In genomic region chr16:6081320-6081976, GRCh38 we compare ENCODE assay signal across 9 cellular contexts.
DNase-seq lines count a peak whose midpoint lies in the region; ATAC-seq, FAIRE-seq and TF ChIP-seq lines count a peak whose summit lies in the region.
"Had no signal": no experiment of that assay in that cellular context is flagged by ENCODE, and none has a peak within 500 bp of the region (broad histone marks: within the 10 kb centered on the region; RNA-seq: fewer than 3 reads in every experiment).

No MANE protein-coding gene starts in this region.

- no peak overlapping the region for H3K4me2 ChIP-seq in K562 (ENCODE audit: insufficient read depth, low read length)

- no peak overlapping the region for H3K9ac ChIP-seq in K562 (ENCODE audit: insufficient read depth in 1 of 2, low read depth in 2 of 2, low read length in 2 of 2)

- no peaks in the 10 kb centered on the region for H3K9me1 ChIP-seq in K562 (ENCODE audit: control insufficient read depth, insufficient read depth, low read length)

- H3K4me1 ChIP-seq in heart right ventricle (no peaks in the 10 kb centered on the region), K562 (replicated peaks in 1 of 2; ENCODE audit: control insufficient read depth in 2 of 2, insufficient read depth in 2 of 2, low read length in 2 of 2) (no peaks in the 10 kb centered on the region), lung (ENCODE audit: control insufficient read depth in 2 of 2, insufficient read depth in 2 of 2, low read length in 2 of 2) (no peaks in the 10 kb centered on the region)
- H3K4me1 ChIP-seq: HAP-1 had no signal

- peak in 1 of 2 experiments; percentile 66; a peak in 3 of 4 replicates for TF ChIP-seq RAD21 in K562 (CRISPR knock-in tag; conservative IDR thresholded peaks at IDR 0.05 in 1 of 2, IDR thresholded peaks at IDR 0.05 in 1 of 2)

- ATAC-seq in heart right ventricle (no peak), left cardiac atrium (no peak), K562 (peak; percentile 72), lung (ENCODE audit: insufficient read depth, low FRiP score) (no peak), GM18505 (IDR thresholded peaks at IDR 0.05; ENCODE audit: unreplicated experiment) (no peak)

- DNase-seq in heart right ventricle, result peak in 1 of 2 donors; percentile 3
- DNase-seq in left cardiac atrium, result no peak
- peak; percentile 5 to 42 for DNase-seq in NCI-H1930 (lab: John Stamatoyannopoulos, UW)
- peak; percentile 57 to 74 (median 66) for DNase-seq in K562 (ENCODE audit: extremely low read depth in 1 of 4, low spot score in 3 of 4)
- peak; percentile 31 for DNase-seq in lung (ENCODE audit: low spot score)
- no peak for DNase-seq in activated gamma-delta T cell (lab: John Stamatoyannopoulos, UW)
- no peak for DNase-seq in NCI-H345 (lab: John Stamatoyannopoulos, UW)

- TF ChIP-seq POLR2A in K562 (conservative IDR thresholded peaks at IDR 0.05), result no peak
- TF ChIP-seq POLR2A in GM18505 (IDR thresholded peaks at IDR 0.05; ENCODE audit: borderline replicate concordance, extremely low read depth, insufficient read depth, insufficient read length), result no peak

- H3K4me3 ChIP-seq in heart right ventricle (no peak overlapping the region), K562 (no peak overlapping the region), lung (no peak overlapping the region)
- H3K4me3 ChIP-seq: HAP-1 had no signal

- CTCF ChIA-PET in K562 (lab: Yijun Ruan, JAX; ENCODE audit: low intra/inter-chr PET ratio), result no interaction called here

- H2AFZ ChIP-seq in K562 (ENCODE audit: low read depth, low read length), result no peak overlapping the region

- TF ChIP-seq CTCF in heart right ventricle (IDR thresholded peaks at IDR 0.05) (peak in 7 of 9 donors; percentile 26 to 53 (median 43)), K562 (IDR thresholded peaks at IDR 0.05 in 2 of 3, conservative IDR thresholded peaks at IDR 0.05 in 1 of 3; ENCODE audit: insufficient read depth in 2 of 3, low read depth in 1 of 3, low read length in 3 of 3) (peak; percentile 59 to 78 (median 75)), lung (IDR thresholded peaks at IDR 0.05; ENCODE audit: control extremely low read depth, extremely low read depth) (peak; percentile 15)

- H3K79me2 ChIP-seq in K562 (ENCODE audit: control insufficient read depth, insufficient read depth, low read length), result no peaks in the 10 kb centered on the region

- H3K27me3 ChIP-seq in heart right ventricle (peaks cover 0 to 6% (median 0%) of the 10 kb centered on the region in 7 donors), K562 (ENCODE audit: control insufficient read depth in 2 of 2, insufficient read depth in 2 of 2, low read length in 2 of 2) (no peaks in the 10 kb centered on the region; a peak in 1 of 5 replicates), lung (ENCODE audit: control insufficient read depth, insufficient read depth) (no peaks in the 10 kb centered on the region)

- in situ Hi-C loops in K562 (cut with MboI), result no loop called here

- BruUV-seq in K562 (replicated peaks; lab: Mats Ljungman, UMichigan), result no TSS peak

- FAIRE-seq in K562 (lab: Jason Lieb, UNC), result peak; percentile 89

- intact Hi-C loops in heart right ventricle (cut with DNase I) (no loop called here), left cardiac atrium (cut with DNase I) (no loop called here), K562 (cut with micrococcal nuclease) (loop anchor here (1.0 kb wide), 1 partner anchor 65 kb away; no protein-coding TSS in a partner anchor)

- 35 to 40% methylated on average over 5 of the region's 5 CpGs for WGBS in heart right ventricle, 2 donors
- 9% methylated on average over 5 of the region's 5 CpGs for WGBS in K562 (ENCODE audit: insufficient coverage, low coverage, missing lambda C conversion rate)
- WGBS in lung, 2 donors, result 40% methylated on average over 5 of the region's 5 CpGs

- H3K36me3 ChIP-seq in heart right ventricle (no peaks in the 10 kb centered on the region), K562 (ENCODE audit: control insufficient read depth, insufficient read depth, low read length) (no peaks in the 10 kb centered on the region), lung (ENCODE audit: control insufficient read depth in 2 of 2, insufficient read depth in 2 of 2, low read length in 2 of 2) (no peaks in the 10 kb centered on the region)
- H3K36me3 ChIP-seq: HAP-1 had no signal

- TF ChIP-seq EP300 in K562 (IDR thresholded peaks at IDR 0.05; ENCODE audit: low read length), result no peak

- H3K9me3 ChIP-seq in heart right ventricle (peaks cover 0 to 3% (median 0%) of the 10 kb centered on the region in 11 donors), K562 (replicated peaks; ENCODE audit: control insufficient read depth, insufficient read depth, low read depth, low read length) (no peaks in the 10 kb centered on the region), lung (ENCODE audit: control insufficient read depth in 2 of 2, insufficient read depth in 1 of 2, low read length in 1 of 2) (peaks cover 0 to 2% of the 10 kb centered on the region in 2 donors)

- H3K27ac ChIP-seq in heart right ventricle (no peak overlapping the region), K562 (ENCODE audit: extremely low read depth, low read depth, low read length) (no peak overlapping the region), lung (ENCODE audit: low read depth in 1 of 2, low read length in 1 of 2) (no peak overlapping the region)

- no peaks in the 10 kb centered on the region for H4K20me1 ChIP-seq in K562 (replicated peaks; ENCODE audit: control insufficient read depth, insufficient read depth, low read length)

- POLR2A ChIA-PET in K562 (lab: Yijun Ruan, JAX), result interaction anchor here (0.6 to 1.3 kb wide), 3 partner anchors 11 to 1554 kb away, joined by 4 to 6 read pairs (median 4); no protein-coding TSS in a partner anchor

TF ChIP-seq in K562, 482 proteins besides CTCF, POLR2A, EP300 and RAD21 (continues in another document):
- peak; percentile 61; the same call in 1 of the 2 replicates for TF ChIP-seq SMC3 (conservative IDR thresholded peaks at IDR 0.05; ENCODE audit: insufficient read depth, low read depth, low read length)
- TF ChIP-seq SPI1 (IDR thresholded peaks at IDR 0.05; ENCODE audit: borderline replicate concordance, low read depth, low read length), result peak; percentile 78; the same call in 1 of the 2 replicates
- no peak for TF ChIP-seq SAP30 (IDR thresholded peaks at IDR 0.05; ENCODE audit: borderline replicate concordance, insufficient read depth, low read depth, low read length, poor library complexity, severe bottlenecking)
- TF ChIP-seq ZNF592 (IDR thresholded peaks at IDR 0.05), result no peak
- TF ChIP-seq CEBPB (tag; IDR thresholded peaks at IDR 0.05), result no peak
- TF ChIP-seq CREB5 (CRISPR knock-in tag; IDR thresholded peaks at IDR 0.05), result no peak
- TF ChIP-seq DACH1 (IDR thresholded peaks at IDR 0.05; ENCODE audit: partially characterized antibody), result peak; percentile 21

Comparison
In these comparisons a context has a peak if more than half of its experiments do, and no peak if none do; other contexts are left out.
1. DNase-seq: peak in NCI-H1930 (2 of 2), K562 (4 of 4) and lung (single experiment); none in left cardiac atrium (single experiment), activated gamma-delta T cell (single experiment) and NCI-H345 (single experiment).
2. CTCF ChIP-seq: peak in every context shown above with its lines; median percentile 75 in K562; 43 in heart right ventricle; 15 in lung.